In genomic region chr5:14184725-14185124, GRCh38 we compare ENCODE assay signal across 10 cellular contexts. TPM values are rescaled to one million over a fixed set of nuclear protein-coding genes. Genes with fewer than 3 reads are reported as not detected.
A peak's percentile ranks its signal among the peaks of the same experiment; 100 is the strongest.
DNase-seq lines count a peak whose midpoint lies in the region; ATAC-seq and TF ChIP-seq lines count a peak whose summit lies in the region.
"Had no signal": no experiment of that assay in that cellular context is flagged by ENCODE, and none has a peak within 500 bp of the region (broad histone marks: within the 10 kb centered on the region; RNA-seq: fewer than 3 reads in every experiment).

No MANE protein-coding gene starts in this region.

- H3K27ac ChIP-seq in upper lobe of left lung = peak overlapping the region; percentile 74 to 90 (median 82)
- H3K27ac ChIP-seq: neutrophil had no signal

- H3K4me3 Mint-ChIP-seq in mesothelial cell of epicardium = no peak overlapping the region
- H3K4me3 Mint-ChIP-seq: activated CD8-positive, alpha-beta memory T cell treated with anti-CD3 and anti-CD28 coated beads, Interleukin-2, amount 10 ng/mL, durations not matched to agents 7 days and 5 days had no signal

- H3K27me3 Mint-ChIP-seq in mesothelial cell of epicardium (ENCODE audit: low read depth) = no peaks in the 10 kb centered on the region

- peak; percentile 11 for ATAC-seq in mucosa of descending colon
- no peak for ATAC-seq in upper lobe of left lung (ENCODE audit: low FRiP score in 2 of 2)
- no peak for ATAC-seq in HG02571 (IDR thresholded peaks at IDR 0.05; ENCODE audit: unreplicated experiment)
- no peak for ATAC-seq in GM21390 (IDR thresholded peaks at IDR 0.05; ENCODE audit: unreplicated experiment)
- ATAC-seq: activated CD8-positive, alpha-beta memory T cell treated with anti-CD3 and anti-CD28 coated beads, Interleukin-2, amount 10 ng/mL, durations not matched to agents 7 days and 5 days had no signal

- peaks cover 47% of the 10 kb centered on the region for H3K4me1 Mint-ChIP-seq in mesothelial cell of epicardium
- H3K4me1 Mint-ChIP-seq: activated CD8-positive, alpha-beta memory T cell treated with anti-CD3 and anti-CD28 coated beads, Interleukin-2, amount 10 ng/mL, durations not matched to agents 7 days and 5 days had no signal

- H3K9me3 Mint-ChIP-seq in mesothelial cell of epicardium = no peaks in the 10 kb centered on the region

- H3K27me3 ChIP-seq in upper lobe of left lung = no peaks in the 10 kb centered on the region
- H3K27me3 ChIP-seq: neutrophil had no signal

- no peaks in the 10 kb centered on the region for H3K36me3 ChIP-seq in mucosa of descending colon (ENCODE audit: low read depth)
- H3K36me3 ChIP-seq in upper lobe of left lung = no peaks in the 10 kb centered on the region
- H3K36me3 ChIP-seq: neutrophil had no signal

- DNase-seq in M059J (ENCODE audit: low read depth) (peak; percentile 91), choroid plexus epithelial cell (ENCODE audit: low read depth) (peak; percentile 31), mucosa of descending colon (no peak), upper lobe of left lung (no peak), mesothelial cell of epicardium (ENCODE audit: low spot score in 2 of 2, unreplicated experiment in 2 of 2) (no peak)
- DNase-seq: activated CD8-positive, alpha-beta memory T cell treated with anti-CD3 and anti-CD28 coated beads, Interleukin-2, amount 10 ng/mL, durations not matched to agents 7 days and 5 days; MM.1S had no signal

- no peak for TF ChIP-seq EP300 in upper lobe of left lung (IDR thresholded peaks at IDR 0.05)

- WGBS in upper lobe of left lung, 2 donors = 89 to 93% methylated on average over 11 of the region's 11 CpGs

- H3K4me3 ChIP-seq in choroid plexus epithelial cell (ENCODE audit: low read depth, low read length) (no peak overlapping the region), mucosa of descending colon (no peak overlapping the region), upper lobe of left lung (no peak overlapping the region)

- H3K27ac Mint-ChIP-seq in mesothelial cell of epicardium = no peak overlapping the region
- H3K27ac Mint-ChIP-seq: activated CD8-positive, alpha-beta memory T cell treated with anti-CD3 and anti-CD28 coated beads, Interleukin-2, amount 10 ng/mL, durations not matched to agents 7 days and 5 days had no signal

- TF ChIP-seq CTCF in choroid plexus epithelial cell (conservative IDR thresholded peaks at IDR 0.05; ENCODE audit: low read depth, low read length) (no peak), mucosa of descending colon (IDR thresholded peaks at IDR 0.05) (no peak), upper lobe of left lung (IDR thresholded peaks at IDR 0.05) (no peak), mesothelial cell of epicardium (IDR thresholded peaks at IDR 0.05; ENCODE audit: unreplicated experiment) (no peak)

- H3K9me3 ChIP-seq in mucosa of descending colon (no peaks in the 10 kb centered on the region), upper lobe of left lung (no peaks in the 10 kb centered on the region)
- H3K9me3 ChIP-seq: neutrophil had no signal

- TF ChIP-seq POLR2A in upper lobe of left lung (IDR thresholded peaks at IDR 0.05) = no peak

- H3K4me1 ChIP-seq in mucosa of descending colon (ENCODE audit: low read depth) = peaks cover 28% of the 10 kb centered on the region
- H3K4me1 ChIP-seq in upper lobe of left lung = peaks cover 30 to 63% (median 47%) of the 10 kb centered on the region in 4 donors

- no peaks in the 10 kb centered on the region for H3K36me3 Mint-ChIP-seq in mesothelial cell of epicardium
- H3K36me3 Mint-ChIP-seq: activated CD8-positive, alpha-beta memory T cell treated with anti-CD3 and anti-CD28 coated beads, Interleukin-2, amount 10 ng/mL, durations not matched to agents 7 days and 5 days had no signal

- intact Hi-C loops in mucosa of descending colon (cut with DNase I, micrococcal nuclease) = no loop called here

RNA-seq across cellular contexts. Expression of gene TRIO, which starts 41.6 kb away (rescaled TPM):
- 55.8 and 116 TPM in 2 replicates for total RNA-seq in M059J (2014; rRNA removed; shearing (Covaris generic))
- 100 to 1,000 TPM; 164 to 231 (median 168) TPM for total RNA-seq in mucosa of descending colon
- 100 to 1,000 TPM; 138 to 408 (median 156) TPM for total RNA-seq in upper lobe of left lung
- total RNA-seq in mesothelial cell of epicardium = 190 to 209 TPM (median 200 TPM) in 3 replicates

Comparison
In these comparisons a context has a peak if more than half of its experiments do, and no peak if none do; other contexts are left out.
1. DNase-seq: peak in M059J (single experiment) and choroid plexus epithelial cell (single experiment); none in mucosa of descending colon (0 of 3), upper lobe of left lung (0 of 2) and mesothelial cell of epicardium (0 of 2).